ENCODE assay signal across 1 cellular context in the genomic region with DNA sequence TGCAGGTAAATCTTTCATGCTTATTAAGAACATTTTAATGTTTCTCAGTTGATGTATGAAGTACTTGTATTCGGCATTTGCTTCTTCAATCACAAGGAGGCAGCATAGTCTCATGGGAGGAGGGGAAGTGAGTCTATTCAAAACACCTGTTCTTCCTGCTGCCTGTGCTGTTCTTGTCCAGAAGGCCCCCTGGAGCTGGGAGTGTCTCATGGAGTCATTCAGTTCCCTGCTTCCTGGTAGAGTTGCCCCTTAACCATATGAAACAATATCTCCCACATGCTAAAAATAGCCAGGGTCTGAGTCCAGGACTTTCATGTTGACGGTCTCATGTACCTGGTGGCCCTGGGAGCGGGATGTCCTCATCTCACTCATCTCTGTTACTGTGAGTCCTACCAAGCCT.
TF ChIP-seq lines count a peak whose summit lies in the region.

No MANE protein-coding gene starts in this region.

TF ChIP-seq in A549, 52 proteins besides CTCF, POLR2A, EP300 and RAD21 (continued from another document):
- no peak for TF ChIP-seq REST (IDR thresholded peaks at IDR 0.05)
- TF ChIP-seq RARB (CRISPR knock-in tag; IDR thresholded peaks at IDR 0.05): no peak
- no peak for TF ChIP-seq KDM5A (IDR thresholded peaks at IDR 0.05)
- TF ChIP-seq, protein P1, sequence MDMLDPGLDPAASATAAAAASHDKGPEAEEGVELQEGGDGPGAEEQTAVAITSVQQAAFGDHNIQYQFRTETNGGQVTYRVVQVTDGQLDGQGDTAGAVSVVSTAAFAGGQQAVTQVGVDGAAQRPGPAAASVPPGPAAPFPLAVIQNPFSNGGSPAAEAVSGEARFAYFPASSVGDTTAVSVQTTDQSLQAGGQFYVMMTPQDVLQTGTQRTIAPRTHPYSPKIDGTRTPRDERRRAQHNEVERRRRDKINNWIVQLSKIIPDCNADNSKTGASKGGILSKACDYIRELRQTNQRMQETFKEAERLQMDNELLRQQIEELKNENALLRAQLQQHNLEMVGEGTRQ (IDR thresholded peaks at IDR 0.05): no peak
- TF ChIP-seq NFE2L2 (conservative IDR thresholded peaks at IDR 0.05; ENCODE audit: low read length): no peak
- no peak for TF ChIP-seq TFCP2L1 (CRISPR knock-in tag; IDR thresholded peaks at IDR 0.05)
TF ChIP-seq in A549: peak in this region for 0.
